ENCODE assay signal across 8 cellular contexts in genomic region chr10:71771821-71772617, GRCh38. TPM values are rescaled to one million over a fixed set of nuclear protein-coding genes. Genes with fewer than 3 reads are reported as not detected.
DNase-seq lines count a peak whose midpoint lies in the region; ATAC-seq and TF ChIP-seq lines count a peak whose summit lies in the region.

No MANE protein-coding gene starts in this region.

- ATAC-seq in GM21825 (IDR thresholded peaks at IDR 0.05; ENCODE audit: unreplicated experiment) (no peak), HG02571 (IDR thresholded peaks at IDR 0.05; ENCODE audit: unreplicated experiment) (no peak)

- H3K4me3 ChIP-seq in fibroblast of pulmonary artery (replicated peaks; ENCODE audit: low read depth, low read length): no peak overlapping the region

- peak; percentile 31 for DNase-seq in DMS53 (lab: John Stamatoyannopoulos, UW)
- DNase-seq in DMS53 treated with DMSO at 0.1 percent for 48 hours (lab: John Stamatoyannopoulos, UW; ENCODE audit: unreplicated experiment): no peak
- peak; percentile 63 for DNase-seq in activated CD8-positive, alpha-beta memory T cell treated with anti-CD3 and anti-CD28 coated beads, Interleukin-2, amount 50 U/mL, for 48 hours
- peak; percentile 78 for DNase-seq in fibroblast of pulmonary artery (ENCODE audit: low read depth)
- DNase-seq in renal cortical epithelial cell (ENCODE audit: low read depth): peak; percentile 60
- DNase-seq in NCI-H345 (lab: John Stamatoyannopoulos, UW): no peak

- TF ChIP-seq CTCF in fibroblast of pulmonary artery (IDR thresholded peaks at IDR 0.05; ENCODE audit: low read length, missing control alignments): no peak

RNA-seq across cellular contexts. Expression of gene VSIR, which starts 1.3 kb away (rescaled TPM):
- total RNA-seq in renal cortical epithelial cell: 10.6 and 14.0 TPM in 2 replicates

RNA-seq across cellular contexts. Expression of gene C10orf105, which starts 52.4 kb away (rescaled TPM):
- total RNA-seq in renal cortical epithelial cell: not detected in 2 replicates

Comparison
In these comparisons a context has a peak if more than half of its experiments do, and no peak if none do; other contexts are left out.
1. DNase-seq: peak in DMS53 (single experiment), activated CD8-positive, alpha-beta memory T cell treated with anti-CD3 and anti-CD28 coated beads, Interleukin-2, amount 50 U/mL, for 48 hours (single experiment), fibroblast of pulmonary artery (single experiment) and renal cortical epithelial cell (single experiment); none in DMS53 treated with DMSO at 0.1 percent for 48 hours (single experiment) and NCI-H345 (single experiment).